16 cellular contexts compared by ENCODE assay signal in genomic region chr7:157255201-157255606, GRCh38.
"Had no signal": no experiment of that assay in that cellular context is flagged by ENCODE, and none has a peak within 500 bp of the region (broad histone marks: within the 10 kb centered on the region; RNA-seq: fewer than 3 reads in every experiment).

No MANE protein-coding gene starts in this region.

- H3K4me2 ChIP-seq: hepatocyte had no signal

- FAIRE-seq: kidney, urothelium cell line had no signal

- H3K27ac ChIP-seq: epithelial cell of prostate, hepatocyte, left lung, skin epidermis, tibial artery had no signal

- ATAC-seq: effector memory CD8-positive, alpha-beta T cell; left lung; right cardiac atrium had no signal

- H3K4me1 ChIP-seq: left lung, tibial artery had no signal

- H3K4me3 ChIP-seq: hepatocyte, left lung, skin epidermis, tibial artery had no signal

- DNase-seq: activated CD4-positive, alpha-beta T cell treated with anti-CD3 and anti-CD28 coated beads, Interleukin-2, amount 10 ng/mL, durations not matched to agents 7 days and 5 days; activated CD8-positive, alpha-beta memory T cell treated with anti-CD3 and anti-CD28 coated beads, Interleukin-2, amount 50 U/mL, for 48 hours; activated naive CD8-positive, alpha-beta T cell treated with anti-CD3 and anti-CD28 coated beads for 36 hours; effector memory CD8-positive, alpha-beta T cell; kidney; left lung; occipital lobe; right cardiac atrium; stimulated activated CD4-positive, alpha-beta T cell treated with anti-CD3 and anti-CD28 coated beads, Interleukin-15, amount 100 ng/mL, for 24 hours; stimulated activated CD4-positive, alpha-beta T cell treated with anti-CD3 and anti-CD28 coated beads, Interleukin-4, amount 100 ng/mL, for 1 hour; stimulated activated naive CD4-positive, alpha-beta T cell; tibial artery had no signal

- H3K9me3 ChIP-seq: left lung, tibial artery had no signal

- H3K27me3 ChIP-seq: hepatocyte, left lung, tibial artery had no signal

- H2AFZ ChIP-seq: hepatocyte had no signal

- H3K79me2 ChIP-seq: hepatocyte had no signal
